In genomic region chr10:72414642-72415041, GRCh38 we compare ENCODE assay signal across 27 cellular contexts.
"Had no signal": no experiment of that assay in that cellular context is flagged by ENCODE, and none has a peak within 500 bp of the region (broad histone marks: within the 10 kb centered on the region; RNA-seq: fewer than 3 reads in every experiment).

No MANE protein-coding gene starts in this region.

- H3K4me3 Mint-ChIP-seq: mesothelial cell of epicardium; naive B cell; natural killer cell treated with Interleukin-12 subunit alpha and Interleukin-12 subunit beta and Interleukin-15 and Interleukin-18, amount 100 ng/mL, for 72 hours; neural crest cell; stimulated activated effector memory CD8-positive, alpha-beta T cell treated with anti-CD3 and anti-CD28 coated beads, Interleukin-12 subunit alpha, Interleukin-12 subunit beta, amount 100 ng/mL, for 72 hours; type B pancreatic cell had no signal

- H3K27ac Mint-ChIP-seq: mesothelial cell of epicardium; natural killer cell treated with Interleukin-12 subunit alpha and Interleukin-12 subunit beta and Interleukin-15 and Interleukin-18, amount 100 ng/mL, for 72 hours; progenitor cell of endocrine pancreas; stimulated activated effector memory CD8-positive, alpha-beta T cell treated with anti-CD3 and anti-CD28 coated beads, Interleukin-12 subunit alpha, Interleukin-12 subunit beta, amount 100 ng/mL, for 72 hours; type B pancreatic cell had no signal

- H3K9me3 ChIP-seq: gastrocnemius medialis, neutrophil had no signal

- DNase-seq: dorsolateral prefrontal cortex; effector CD4-positive, alpha-beta T cell; foreskin fibroblast; gastrocnemius medialis; heart left ventricle; kidney; left lung; mesenchymal stem cell; mucosa of descending colon; naive B cell; stimulated activated CD4-positive, alpha-beta T cell treated with anti-CD3 and anti-CD28 coated beads, Interleukin-2, amount 100 ng/mL, for 24 hours; stimulated activated CD4-positive, alpha-beta T cell treated with anti-CD3 and anti-CD28 coated beads, Interleukin-4, amount 100 ng/mL, for 24 hours; stimulated activated naive CD4-positive, alpha-beta T cell treated with Interleukin-2 at 50 U/mL for 16 hours; stomach; tibial artery had no signal

- H3K36me3 Mint-ChIP-seq: natural killer cell treated with Interleukin-12 subunit alpha and Interleukin-12 subunit beta and Interleukin-15 and Interleukin-18, amount 100 ng/mL, for 72 hours; stimulated activated effector memory CD8-positive, alpha-beta T cell treated with anti-CD3 and anti-CD28 coated beads, Interleukin-12 subunit alpha, Interleukin-12 subunit beta, amount 100 ng/mL, for 72 hours had no signal

- H3K4me3 ChIP-seq: dorsolateral prefrontal cortex, gastrocnemius medialis, heart left ventricle, hepatocyte, left lung, mucosa of descending colon, stomach, tibial artery had no signal

- H3K4me1 Mint-ChIP-seq: naive B cell; stimulated activated effector memory CD8-positive, alpha-beta T cell treated with anti-CD3 and anti-CD28 coated beads, Interleukin-12 subunit alpha, Interleukin-12 subunit beta, amount 100 ng/mL, for 72 hours had no signal

- H3K36me3 ChIP-seq: gastrocnemius medialis had no signal

- ATAC-seq: esophagus mucosa; gastrocnemius medialis; heart left ventricle; left lung; mucosa of descending colon; natural killer cell treated with Interleukin-12 subunit alpha and Interleukin-12 subunit beta and Interleukin-15 and Interleukin-18, amount 100 ng/mL, for 72 hours; sciatic nerve; stimulated activated effector memory CD8-positive, alpha-beta T cell treated with anti-CD3 and anti-CD28 coated beads, Interleukin-12 subunit alpha, Interleukin-12 subunit beta, amount 100 ng/mL, for 72 hours had no signal

- H3K27me3 Mint-ChIP-seq: naive B cell; natural killer cell treated with Interleukin-12 subunit alpha and Interleukin-12 subunit beta and Interleukin-15 and Interleukin-18, amount 100 ng/mL, for 72 hours; progenitor cell of endocrine pancreas; type B pancreatic cell had no signal

- H3K4me1 ChIP-seq: gastrocnemius medialis, heart left ventricle, left lung, parathyroid adenoma, stomach, tibial artery had no signal

- H3K27ac ChIP-seq: dorsolateral prefrontal cortex, epithelial cell of prostate, gastrocnemius medialis, heart left ventricle, hepatocyte, left lung, neutrophil, parathyroid adenoma, stomach, tibial artery had no signal

- H3K27me3 ChIP-seq: dorsolateral prefrontal cortex, gastrocnemius medialis, heart left ventricle, hepatocyte, left lung, neutrophil, stomach, tibial artery had no signal

- H3K9me3 Mint-ChIP-seq: natural killer cell treated with Interleukin-12 subunit alpha and Interleukin-12 subunit beta and Interleukin-15 and Interleukin-18, amount 100 ng/mL, for 72 hours; stimulated activated effector memory CD8-positive, alpha-beta T cell treated with anti-CD3 and anti-CD28 coated beads, Interleukin-12 subunit alpha, Interleukin-12 subunit beta, amount 100 ng/mL, for 72 hours; type B pancreatic cell had no signal
